8 cellular contexts compared by ENCODE assay signal in genomic region chr14:23068792-23069412, GRCh38.
DNase-seq lines count a peak whose midpoint lies in the region; ATAC-seq and TF ChIP-seq lines count a peak whose summit lies in the region.

No MANE protein-coding gene starts in this region.

- H4K20me1 ChIP-seq in SU-DHL-6 (ENCODE audit: low read depth, low read length) = peaks cover 9% of the 10 kb centered on the region; the same call in 1 of the 2 replicates

- peak overlapping the region; percentile 42 for H3K4me2 ChIP-seq in SU-DHL-6 (ENCODE audit: low read depth, low read length, poor library complexity, severe bottlenecking)

- H3K9me2 ChIP-seq in SU-DHL-6 (replicated peaks; ENCODE audit: insufficient read depth, low read length) = no peaks in the 10 kb centered on the region

- ATAC-seq in HG02884 (IDR thresholded peaks at IDR 0.05; ENCODE audit: unreplicated experiment) = peak; percentile 60

- in situ Hi-C loops in brain microvascular endothelial cell (cut with HindIII; ENCODE audit: low pct_ligation_motif_present, low sequenced_read_pairs) = no loop called here

- TF ChIP-seq CTCF in GM12865 (IDR thresholded peaks at IDR 0.05; ENCODE audit: insufficient read depth, low read depth, low read length, missing control alignments) (peak; percentile 98), SU-DHL-6 (IDR thresholded peaks at IDR 0.05; ENCODE audit: insufficient read depth, low read length, poor library complexity, severe bottlenecking) (peak; percentile 100), brain microvascular endothelial cell (IDR thresholded peaks at IDR 0.05; ENCODE audit: low read depth, low read length, missing control alignments) (peak; percentile 100)

- peak; percentile 90 for DNase-seq in GM12865 (ENCODE audit: low read depth)
- DNase-seq in brain microvascular endothelial cell = peak; percentile 87
- peak; percentile 96 for DNase-seq in islet precursor cell
- peak; percentile 42 to 67 for DNase-seq in stimulated activated CD4-positive, alpha-beta T cell treated with anti-CD3 and anti-CD28 coated beads, Interleukin-1b, Interleukin-23, amount 100 ng/mL, for 4 hours (ENCODE audit: low read depth in 2 of 2)
- no peak for DNase-seq in NCI-H2227 treated with DMSO at 0.1 percent for 48 hours (lab: John Stamatoyannopoulos, UW)
- DNase-seq in NCI-H128 (lab: John Stamatoyannopoulos, UW; ENCODE audit: unreplicated experiment) = no peak

- H3K9me3 ChIP-seq in SU-DHL-6 (ENCODE audit: insufficient read depth, low read length) = no peaks in the 10 kb centered on the region

- peaks cover 38% of the 10 kb centered on the region for H3K79me2 ChIP-seq in SU-DHL-6 (ENCODE audit: insufficient read depth, low read length)

- H2AFZ ChIP-seq in SU-DHL-6 (ENCODE audit: low read depth, low read length, severe bottlenecking) = no peak overlapping the region

- H3K4me3 ChIP-seq in GM12865 (ENCODE audit: low read depth, low read length) (no peak overlapping the region), SU-DHL-6 (ENCODE audit: insufficient read depth, low read length, poor library complexity, severe bottlenecking) (no peak overlapping the region), brain microvascular endothelial cell (ENCODE audit: low read depth, low read length) (peak overlapping the region; percentile 22)

- peak overlapping the region; percentile 9; the same call in 1 of the 2 replicates for H3K9ac ChIP-seq in SU-DHL-6 (ENCODE audit: low read length)

- H3K27me3 ChIP-seq in SU-DHL-6 (ENCODE audit: low read length) (no peaks in the 10 kb centered on the region), brain microvascular endothelial cell (replicated peaks) (no peaks in the 10 kb centered on the region)

- H3K36me3 ChIP-seq in SU-DHL-6 (ENCODE audit: low read length) (peaks cover 28% of the 10 kb centered on the region), brain microvascular endothelial cell (replicated peaks) (peaks cover 60% of the 10 kb centered on the region)

- peaks cover 11% of the 10 kb centered on the region for H3F3A ChIP-seq in SU-DHL-6 (ENCODE audit: insufficient read depth)

- H3K27ac ChIP-seq in SU-DHL-6 (ENCODE audit: low read depth, low read length) = no peak overlapping the region
- H3K27ac ChIP-seq in brain microvascular endothelial cell = no peak overlapping the region

Comparison
In these comparisons a context has a peak if more than half of its experiments do, and no peak if none do; other contexts are left out.
1. DNase-seq: peak in GM12865 (single experiment), brain microvascular endothelial cell (single experiment), islet precursor cell (single experiment) and stimulated activated CD4-positive, alpha-beta T cell treated with anti-CD3 and anti-CD28 coated beads, Interleukin-1b, Interleukin-23, amount 100 ng/mL, for 4 hours (2 of 2); none in NCI-H2227 treated with DMSO at 0.1 percent for 48 hours (single experiment) and NCI-H128 (single experiment).
2. Peak in every context shown above with its lines, with median percentiles within 50 percentile points of each other: CTCF ChIP-seq.